1 cellular context compared by ENCODE assay signal in the genomic region with DNA sequence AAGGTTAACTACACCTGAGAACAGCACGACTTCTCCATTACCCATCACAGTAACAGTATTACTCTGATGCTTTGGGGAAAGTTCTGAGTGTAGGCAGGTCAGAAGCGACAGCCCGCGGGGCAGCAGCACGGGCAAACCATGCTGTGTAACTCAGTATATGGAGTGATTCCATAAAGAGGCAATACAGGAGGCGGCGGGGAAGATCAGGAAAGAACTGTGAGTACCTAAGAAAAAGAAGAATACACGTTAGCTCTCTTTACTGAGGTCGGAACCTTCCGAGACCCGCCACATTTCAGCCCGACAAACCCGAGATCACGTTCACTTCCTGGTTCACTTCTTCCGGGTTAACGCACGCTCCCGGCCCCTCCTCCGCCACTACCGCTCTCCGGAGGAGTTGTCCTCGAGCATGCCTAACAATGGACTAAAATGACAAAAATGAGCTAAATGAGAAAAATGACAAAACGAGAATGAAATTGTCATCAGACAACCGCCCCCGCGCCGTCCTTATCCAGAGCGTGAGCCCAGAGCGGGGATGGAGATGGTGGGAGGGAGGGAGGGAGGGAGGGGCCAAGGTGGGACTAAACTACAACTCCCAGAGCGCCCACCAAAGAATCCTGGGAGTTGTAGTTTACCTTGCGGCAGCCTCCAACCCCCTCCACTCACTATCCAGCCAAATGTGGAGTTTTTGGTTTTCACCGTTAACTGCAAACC.
TF ChIP-seq lines count a peak whose summit lies in the region.

MTRF1 (minus strand) TSS at position 316 of the 711 bp plus-strand sequence. CDS start 2,669 bp downstream, outside the sequence.

TF ChIP-seq in K562, 482 proteins besides CTCF, POLR2A, EP300 and RAD21 (continued from another document and continues in another):
- TF ChIP-seq, protein P1, sequence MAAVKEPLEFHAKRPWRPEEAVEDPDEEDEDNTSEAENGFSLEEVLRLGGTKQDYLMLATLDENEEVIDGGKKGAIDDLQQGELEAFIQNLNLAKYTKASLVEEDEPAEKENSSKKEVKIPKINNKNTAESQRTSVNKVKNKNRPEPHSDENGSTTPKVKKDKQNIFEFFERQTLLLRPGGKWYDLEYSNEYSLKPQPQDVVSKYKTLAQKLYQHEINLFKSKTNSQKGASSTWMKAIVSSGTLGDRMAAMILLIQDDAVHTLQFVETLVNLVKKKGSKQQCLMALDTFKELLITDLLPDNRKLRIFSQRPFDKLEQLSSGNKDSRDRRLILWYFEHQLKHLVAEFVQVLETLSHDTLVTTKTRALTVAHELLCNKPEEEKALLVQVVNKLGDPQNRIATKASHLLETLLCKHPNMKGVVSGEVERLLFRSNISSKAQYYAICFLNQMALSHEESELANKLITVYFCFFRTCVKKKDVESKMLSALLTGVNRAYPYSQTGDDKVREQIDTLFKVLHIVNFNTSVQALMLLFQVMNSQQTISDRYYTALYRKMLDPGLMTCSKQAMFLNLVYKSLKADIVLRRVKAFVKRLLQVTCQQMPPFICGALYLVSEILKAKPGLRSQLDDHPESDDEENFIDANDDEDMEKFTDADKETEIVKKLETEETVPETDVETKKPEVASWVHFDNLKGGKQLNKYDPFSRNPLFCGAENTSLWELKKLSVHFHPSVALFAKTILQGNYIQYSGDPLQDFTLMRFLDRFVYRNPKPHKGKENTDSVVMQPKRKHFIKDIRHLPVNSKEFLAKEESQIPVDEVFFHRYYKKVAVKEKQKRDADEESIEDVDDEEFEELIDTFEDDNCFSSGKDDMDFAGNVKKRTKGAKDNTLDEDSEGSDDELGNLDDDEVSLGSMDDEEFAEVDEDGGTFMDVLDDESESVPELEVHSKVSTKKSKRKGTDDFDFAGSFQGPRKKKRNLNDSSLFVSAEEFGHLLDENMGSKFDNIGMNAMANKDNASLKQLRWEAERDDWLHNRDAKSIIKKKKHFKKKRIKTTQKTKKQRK (IDR thresholded peaks at IDR 0.05; ENCODE audit: borderline replicate concordance, low read depth, low read length): no peak
- TF ChIP-seq, protein P2, sequence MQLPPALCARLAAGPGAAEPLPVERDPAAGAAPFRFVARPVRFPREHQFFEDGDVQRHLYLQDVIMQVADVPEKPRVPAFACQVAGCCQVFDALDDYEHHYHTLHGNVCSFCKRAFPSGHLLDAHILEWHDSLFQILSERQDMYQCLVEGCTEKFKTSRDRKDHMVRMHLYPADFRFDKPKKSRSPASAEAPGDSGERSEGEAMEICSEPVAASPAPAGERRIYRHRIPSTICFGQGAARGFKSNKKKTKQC (CRISPR knock-in tag; IDR thresholded peaks at IDR 0.05): no peak
- TF ChIP-seq WHSC1 (IDR thresholded peaks at IDR 0.05; ENCODE audit: low read length) (no peak), SMARCB1 (IDR thresholded peaks at IDR 0.05; ENCODE audit: insufficient read length, low read depth) (no peak), RB1 (IDR thresholded peaks at IDR 0.05; ENCODE audit: low read depth) (no peak), ARNT (IDR thresholded peaks at IDR 0.05) (no peak), BHLHE40 (IDR thresholded peaks at IDR 0.05; ENCODE audit: low read length) (peak; percentile 67), SLC30A9 (CRISPR knock-in tag; IDR thresholded peaks at IDR 0.05) (no peak), ZNF699 (CRISPR knock-in tag; IDR thresholded peaks at IDR 0.05; ENCODE audit: insufficient replicate concordance) (no peak), NCOA2 (IDR thresholded peaks at IDR 0.05; ENCODE audit: partially characterized antibody in 2 of 2) (no peak), POLR2AphosphoS5 (IDR thresholded peaks at IDR 0.05; ENCODE audit: control insufficient read depth, insufficient read depth, low read depth, low read length) (0 out of 2 replicates have a peak, but pooled peaks have one; percentile 50), CHD4 (IDR thresholded peaks at IDR 0.05; ENCODE audit: insufficient read depth, insufficient replicate concordance, low read depth, low read length, poor library complexity, severe bottlenecking) (no peak), TSC22D4 (tag; IDR thresholded peaks at IDR 0.05) (no peak), YY1 (IDR thresholded peaks at IDR 0.05; ENCODE audit: borderline replicate concordance in 1 of 3, control insufficient read depth in 1 of 3, extremely low read depth in 1 of 3, insufficient read depth in 3 of 3, insufficient read length in 1 of 3, insufficient replicate concordance in 2 of 3, low read depth in 1 of 3, low read length in 2 of 3) (no peak), TCF7L2 (IDR thresholded peaks at IDR 0.05; ENCODE audit: low read depth, low read length) (no peak), MLX (CRISPR knock-in tag; conservative IDR thresholded peaks at IDR 0.05) (no peak), TAL1 (IDR thresholded peaks at IDR 0.05) (no peak), ZNF75A (CRISPR knock-in tag; IDR thresholded peaks at IDR 0.05) (no peak), CHD1 (IDR thresholded peaks at IDR 0.05; ENCODE audit: low read length) (no peak), MAFG (tag; conservative IDR thresholded peaks at IDR 0.05) (no peak), DDX20 (tag; IDR thresholded peaks at IDR 0.05; ENCODE audit: low read depth) (no peak), ZC3H8 (IDR thresholded peaks at IDR 0.05) (no peak), BRD9 (IDR thresholded peaks at IDR 0.05; ENCODE audit: low read depth, partially characterized antibody) (no peak), NFXL1 (CRISPR knock-in tag; IDR thresholded peaks at IDR 0.05) (no peak), NCOA1 (IDR thresholded peaks at IDR 0.05; ENCODE audit: low read depth) (peak; percentile 92), PML (IDR thresholded peaks at IDR 0.05; ENCODE audit: low read length) (no peak), ZNF224 (CRISPR knock-in tag; IDR thresholded peaks at IDR 0.05) (no peak), ZNF282 (CRISPR knock-in tag; IDR thresholded peaks at IDR 0.05) (no peak), RFX5 (IDR thresholded peaks at IDR 0.05; ENCODE audit: low read depth, low read length) (no peak), ZNF778 (CRISPR knock-in tag; IDR thresholded peaks at IDR 0.05) (no peak), MECOM (CRISPR knock-in tag; IDR thresholded peaks at IDR 0.05) (no peak), EGR1 (conservative IDR thresholded peaks at IDR 0.05) (peak; percentile 46; the same call in 1 of the 2 replicates), OTX1 (CRISPR knock-in tag; IDR thresholded peaks at IDR 0.05) (no peak), KLF16 (IDR thresholded peaks at IDR 0.05) (no peak), TEAD1 (CRISPR knock-in tag; IDR thresholded peaks at IDR 0.05) (no peak), ZNF696 (CRISPR knock-in tag; conservative IDR thresholded peaks at IDR 0.05) (no peak), KAT7 (CRISPR knock-in tag; IDR thresholded peaks at IDR 0.05; ENCODE audit: borderline replicate concordance) (no peak), MIER1 (IDR thresholded peaks at IDR 0.05; ENCODE audit: low read depth) (no peak), CREM (IDR thresholded peaks at IDR 0.05; ENCODE audit: low read depth) (peak; percentile 63), JUND (IDR thresholded peaks at IDR 0.05; ENCODE audit: borderline replicate concordance, low read depth, low read length) (no peak), JUND (tag; IDR thresholded peaks at IDR 0.05; ENCODE audit: borderline replicate concordance, low read depth, low read length) (no peak), ZNF695 (CRISPR knock-in tag; IDR thresholded peaks at IDR 0.05) (no peak), MYC (IDR thresholded peaks at IDR 0.05; ENCODE audit: low read depth, low read length) (peak; percentile 29; the same call in 1 of the 2 replicates), MYC (CRISPR knock-in tag; IDR thresholded peaks at IDR 0.05; ENCODE audit: borderline replicate concordance, low read depth) (no peak), MTA1 (IDR thresholded peaks at IDR 0.05; ENCODE audit: borderline replicate concordance) (no peak), ELF1 (tag; IDR thresholded peaks at IDR 0.05) (peak; percentile 89), GABPB1 (CRISPR knock-in tag; IDR thresholded peaks at IDR 0.05) (peak; percentile 90; the same call in 1 of the 2 replicates), ZNF24 (IDR thresholded peaks at IDR 0.05) (no peak), ZNF561 (CRISPR knock-in tag; conservative IDR thresholded peaks at IDR 0.05) (no peak), HSF4 (CRISPR knock-in tag; IDR thresholded peaks at IDR 0.05; ENCODE audit: borderline replicate concordance) (no peak), ZBED1 (IDR thresholded peaks at IDR 0.05) (no peak), ZNF512 (tag; IDR thresholded peaks at IDR 0.05) (no peak)
- TF ChIP-seq, protein P3, sequence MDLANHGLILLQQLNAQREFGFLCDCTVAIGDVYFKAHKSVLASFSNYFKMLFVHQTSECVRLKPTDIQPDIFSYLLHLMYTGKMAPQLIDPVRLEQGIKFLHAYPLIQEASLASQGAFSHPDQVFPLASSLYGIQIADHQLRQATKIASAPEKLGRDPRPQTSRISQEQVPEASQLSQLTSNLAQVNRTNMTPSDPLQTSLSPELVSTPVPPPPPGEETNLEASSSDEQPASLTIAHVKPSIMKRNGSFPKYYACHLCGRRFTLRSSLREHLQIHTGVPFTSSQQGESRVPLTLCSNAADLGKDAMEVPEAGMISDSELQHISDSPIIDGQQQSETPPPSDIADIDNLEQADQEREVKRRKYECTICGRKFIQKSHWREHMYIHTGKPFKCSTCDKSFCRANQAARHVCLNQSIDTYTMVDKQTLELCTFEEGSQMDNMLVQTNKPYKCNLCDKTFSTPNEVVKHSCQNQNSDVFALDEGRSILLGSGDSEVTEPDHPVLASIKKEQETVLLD (IDR thresholded peaks at IDR 0.05): no peak
- TF ChIP-seq, protein P4, sequence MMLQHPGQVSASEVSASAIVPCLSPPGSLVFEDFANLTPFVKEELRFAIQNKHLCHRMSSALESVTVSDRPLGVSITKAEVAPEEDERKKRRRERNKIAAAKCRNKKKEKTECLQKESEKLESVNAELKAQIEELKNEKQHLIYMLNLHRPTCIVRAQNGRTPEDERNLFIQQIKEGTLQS (IDR thresholded peaks at IDR 0.05): no peak
- TF ChIP-seq, protein P4 (CRISPR knock-in tag; conservative IDR thresholded peaks at IDR 0.05): no peak
